1 cellular context compared by ENCODE assay signal in genomic region chr1:21239181-21239580, GRCh38.
TF ChIP-seq lines count a peak whose summit lies in the region.

No MANE protein-coding gene starts in this region.

TF ChIP-seq in K562, 482 proteins besides CTCF, POLR2A, EP300 and RAD21 (continued from another document):
- TF ChIP-seq CHAMP1 (IDR thresholded peaks at IDR 0.05) (no peak), ETV1 (tag; conservative IDR thresholded peaks at IDR 0.05; ENCODE audit: low read depth) (no peak), CBFA2T3 (IDR thresholded peaks at IDR 0.05) (0 out of 2 replicates have a peak, but pooled peaks have one; percentile 14), EGR1 (conservative IDR thresholded peaks at IDR 0.05) (peak; percentile 68), ZNF436 (CRISPR knock-in tag; IDR thresholded peaks at IDR 0.05) (no peak), RBM15 (IDR thresholded peaks at IDR 0.05; ENCODE audit: insufficient read depth, low read length) (no peak), GATAD2A (IDR thresholded peaks at IDR 0.05) (no peak), CEBPB (tag; IDR thresholded peaks at IDR 0.05) (no peak), THAP7 (CRISPR knock-in tag; IDR thresholded peaks at IDR 0.05) (no peak), TFE3 (CRISPR knock-in tag; IDR thresholded peaks at IDR 0.05) (no peak), MEIS2 (IDR thresholded peaks at IDR 0.05; ENCODE audit: partially characterized antibody) (peak; percentile 4), HOMEZ (CRISPR knock-in tag; IDR thresholded peaks at IDR 0.05) (no peak)
